In the genomic region with DNA sequence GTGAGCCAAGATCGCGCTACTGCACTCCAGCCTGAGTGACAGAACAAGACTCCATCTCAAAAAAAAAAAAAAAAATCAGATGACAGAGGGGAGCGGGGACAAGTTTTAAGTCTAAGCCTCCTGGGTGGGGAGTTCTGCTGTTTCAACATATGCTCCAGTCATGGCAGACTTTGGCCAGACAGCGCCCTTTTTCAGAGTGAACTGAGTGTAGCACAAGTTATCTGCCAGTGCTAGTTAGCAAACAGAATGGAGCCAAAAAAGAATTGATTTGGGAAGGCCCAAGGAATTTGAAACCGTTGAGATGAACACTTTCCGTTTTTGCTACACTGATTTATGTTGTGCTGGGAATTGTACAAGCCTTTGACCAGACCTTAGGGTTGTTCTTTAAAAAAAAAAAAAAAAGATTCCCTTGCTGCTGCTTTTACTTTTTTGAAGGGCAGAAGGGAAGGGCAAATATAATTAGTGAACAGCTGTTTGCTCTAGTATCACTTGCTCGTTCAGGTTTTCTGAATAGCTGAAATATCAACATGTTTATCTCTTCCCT, we compare ENCODE assay signal across 8 cellular contexts. TPM values are rescaled to one million over a fixed set of nuclear protein-coding genes. Genes with fewer than 3 reads are reported as not detected.
DNase-seq lines count a peak whose midpoint lies in the region; ATAC-seq and TF ChIP-seq lines count a peak whose summit lies in the region.

No MANE protein-coding gene starts in this region.

- peak overlapping the region; percentile 100 for H3K9ac ChIP-seq in PC-3 (ENCODE audit: low read length)
- H3K9ac ChIP-seq in fibroblast of lung (ENCODE audit: insufficient read depth, low read length), result no peak overlapping the region
- H3K9ac ChIP-seq in parathyroid adenoma, result no peak overlapping the region

- no peak for ATAC-seq in PC-3
- ATAC-seq in GM18870 (IDR thresholded peaks at IDR 0.05; ENCODE audit: unreplicated experiment), result no peak

- H3K27ac ChIP-seq in PC-3 (ENCODE audit: low read length) (peak overlapping the region; percentile 81), fibroblast of lung (ENCODE audit: insufficient read depth, low read length) (peak overlapping the region; percentile 88), parathyroid adenoma (peak overlapping the region; percentile 95)

- H2AFZ ChIP-seq in PC-3 (ENCODE audit: low read length), result no peak overlapping the region
- no peak overlapping the region for H2AFZ ChIP-seq in fibroblast of lung (ENCODE audit: low read length)
- H2AFZ ChIP-seq in parathyroid adenoma, result no peak overlapping the region

- H3K4me2 ChIP-seq in PC-3 (ENCODE audit: low read length) (peak overlapping the region; percentile 94), fibroblast of lung (ENCODE audit: extremely low read depth, insufficient read depth, low read length) (peak overlapping the region; percentile 54), parathyroid adenoma (ENCODE audit: low read length) (peak overlapping the region; percentile 58)

- H4K20me1 ChIP-seq in PC-3 (ENCODE audit: low read length) (peaks cover 64% of the 10 kb centered on the region), fibroblast of lung (ENCODE audit: control insufficient read depth, extremely low read depth, insufficient read depth, low read length) (no peaks in the 10 kb centered on the region)

- CTCF ChIA-PET in PC-3 (lab: Charles Lee), result no interaction called here

- no peaks in the 10 kb centered on the region for H3K27me3 ChIP-seq in PC-3 (ENCODE audit: low read length)
- H3K27me3 ChIP-seq in fibroblast of lung (ENCODE audit: control insufficient read depth, insufficient read depth, low read length), result no peaks in the 10 kb centered on the region
- no peaks in the 10 kb centered on the region for H3K27me3 ChIP-seq in parathyroid adenoma (ENCODE audit: control insufficient read depth, insufficient read depth, low read length)

- H3K9me3 ChIP-seq in PC-3 (ENCODE audit: low read length), result no peaks in the 10 kb centered on the region
- no peaks in the 10 kb centered on the region for H3K9me3 ChIP-seq in fibroblast of lung (ENCODE audit: control insufficient read depth, insufficient read depth, low read depth, low read length)
- H3K9me3 ChIP-seq in parathyroid adenoma (ENCODE audit: control insufficient read depth, low read length), result no peaks in the 10 kb centered on the region

- H3K4me1 ChIP-seq in PC-3 (ENCODE audit: insufficient read depth, low read length) (peaks cover 72% of the 10 kb centered on the region), fibroblast of lung (ENCODE audit: control insufficient read depth, extremely low read depth, insufficient read depth, low read length) (peaks cover 51% of the 10 kb centered on the region), parathyroid adenoma (peaks cover 65% of the 10 kb centered on the region)

- TF ChIP-seq CTCF in PC-3 (conservative IDR thresholded peaks at IDR 0.05; ENCODE audit: low read depth, low read length), result no peak
- no peak for TF ChIP-seq CTCF in fibroblast of lung (conservative IDR thresholded peaks at IDR 0.05 in 1 of 2, IDR thresholded peaks at IDR 0.05 in 1 of 2; ENCODE audit: low read depth in 1 of 2, low read length in 2 of 2)
- no peak for TF ChIP-seq CTCF in parathyroid adenoma (IDR thresholded peaks at IDR 0.05)

- peak overlapping the region; percentile 40 for H3K4me3 ChIP-seq in PC-3 (ENCODE audit: low read length)
- peak overlapping the region in 3 of 4 experiments; percentile 0 to 11 (median 2) for H3K4me3 ChIP-seq in fibroblast of lung (replicated peaks in 1 of 4; ENCODE audit: control extremely low read depth in 1 of 4, insufficient read depth in 1 of 4, low read depth in 3 of 4, low read length in 4 of 4)
- peak overlapping the region; percentile 46 for H3K4me3 ChIP-seq in parathyroid adenoma (ENCODE audit: low read depth, low read length)

- peaks cover 1% of the 10 kb centered on the region for H3F3A ChIP-seq in PC-3 (ENCODE audit: low read length, unreplicated experiment)

- BruUV-seq in PC-3 (replicated peaks; lab: Mats Ljungman, UMichigan), result no TSS peak

- intact Hi-C loops in PC-3 (cut with micrococcal nuclease), result loop anchor here (10.0 kb wide), 1 partner anchor 52 kb away; no protein-coding TSS in a partner anchor

- H3K9me2 ChIP-seq in PC-3 (replicated peaks; ENCODE audit: low read length), result no peaks in the 10 kb centered on the region

- peaks cover 98% of the 10 kb centered on the region for H3K79me2 ChIP-seq in PC-3 (ENCODE audit: low read length)
- peaks cover 95% of the 10 kb centered on the region for H3K79me2 ChIP-seq in fibroblast of lung (ENCODE audit: control insufficient read depth, insufficient read depth, low read length)
- H3K79me2 ChIP-seq in parathyroid adenoma, result peaks cover 77% of the 10 kb centered on the region

- H3K36me3 ChIP-seq in PC-3 (ENCODE audit: low read depth, low read length) (peaks cover 47% of the 10 kb centered on the region), fibroblast of lung (ENCODE audit: control insufficient read depth, insufficient read depth, low read length) (no peaks in the 10 kb centered on the region), parathyroid adenoma (ENCODE audit: control insufficient read depth, insufficient read depth, low read length) (no peaks in the 10 kb centered on the region)

- DNase-seq in Daoy (ENCODE audit: low read depth) (peak; percentile 37), PC-3 (no peak), fibroblast of lung (ENCODE audit: low read depth in 2 of 2) (peak; percentile 57 to 71), AML-193 (lab: John Stamatoyannopoulos, UW) (no peak)
- DNase-seq in stimulated activated CD4-positive, alpha-beta T cell treated with anti-CD3 and anti-CD28 coated beads, Interleukin-4, amount 100 ng/mL, for 24 hours, result no peak
- DNase-seq in stimulated activated CD4-positive, alpha-beta T cell treated with anti-CD3 and anti-CD28 coated beads, Interleukin-4, amount 100 ng/mL, for 4 hours, result no peak

- POLR2A ChIA-PET in PC-3 (lab: Charles Lee; ENCODE audit: unreplicated experiment), result no interaction called here

RNA-seq across cellular contexts. Expression of a gene that starts 5.7 kb away (rescaled TPM):
- 124 and 199 TPM in 2 replicates for total RNA-seq in Daoy (2014; rRNA removed; shearing (Covaris generic))
- total RNA-seq in PC-3 (2014; rRNA removed) (382 and 397 TPM in 2 replicates), fibroblast of lung (65.0 and 127 TPM in 2 replicates)
- polyA plus RNA-seq in fibroblast of lung, result 363 and 683 TPM in 2 replicates
- 608 and 1,180 TPM in 2 replicates for polyA plus RNA-seq in fibroblast of lung (2012)
- 641 and 1,577 TPM in 2 replicates for polyA minus RNA-seq in fibroblast of lung (ENCODE audit: low replicate concordance)

RNA-seq across cellular contexts. Expression of a gene that starts 34.1 kb away (rescaled TPM):
- 853 and 886 TPM in 2 replicates for total RNA-seq in Daoy (2014; rRNA removed; shearing (Covaris generic))
- total RNA-seq in PC-3 (2014; rRNA removed) (310 and 414 TPM in 2 replicates), fibroblast of lung (198 and 334 TPM in 2 replicates)
- 171 and 280 TPM in 2 replicates for polyA plus RNA-seq in fibroblast of lung
- polyA plus RNA-seq in fibroblast of lung (2012), result 288 and 298 TPM in 2 replicates
- 519 and 653 TPM in 2 replicates for polyA minus RNA-seq in fibroblast of lung (ENCODE audit: low replicate concordance)

RNA-seq across cellular contexts. Expression of a gene that starts 35.3 kb away (rescaled TPM):
- total RNA-seq in Daoy (2014; rRNA removed; shearing (Covaris generic)), result 0.11 TPM in 1 of 2 replicates, not detected in the other
- total RNA-seq in PC-3 (2014; rRNA removed) (0.63 and 2.3 TPM in 2 replicates), fibroblast of lung (under 0.01 and 0.17 TPM in 2 replicates)
- polyA plus RNA-seq in fibroblast of lung, result 0.09 and 0.12 TPM in 2 replicates
- 0.27 TPM in 1 of 2 replicates, not detected in the other for polyA plus RNA-seq in fibroblast of lung (2012)
- not detected in 2 replicates for polyA minus RNA-seq in fibroblast of lung (ENCODE audit: low replicate concordance)

Comparison
In these comparisons a context has a peak if more than half of its experiments do, and no peak if none do; other contexts are left out.
1. DNase-seq: peak in Daoy (single experiment) and fibroblast of lung (2 of 2); none in PC-3 (single experiment), AML-193 (0 of 2), stimulated activated CD4-positive, alpha-beta T cell treated with anti-CD3 and anti-CD28 coated beads, Interleukin-4, amount 100 ng/mL, for 24 hours (single experiment) and stimulated activated CD4-positive, alpha-beta T cell treated with anti-CD3 and anti-CD28 coated beads, Interleukin-4, amount 100 ng/mL, for 4 hours (0 of 2).
2. Peak in every context shown above with its lines, with median percentiles within 50 percentile points of each other: H3K27ac ChIP-seq, H3K4me2 ChIP-seq and H3K4me3 ChIP-seq.